In genomic region chr12:51005671-51006070, GRCh38 we compare ENCODE assay signal across 22 cellular contexts. TPM values are rescaled to one million over a fixed set of nuclear protein-coding genes. Genes with fewer than 3 reads are reported as not detected.
DNase-seq lines count a peak whose midpoint lies in the region; ATAC-seq and TF ChIP-seq lines count a peak whose summit lies in the region.
"Had no signal": no experiment of that assay in that cellular context is flagged by ENCODE, and none has a peak within 500 bp of the region (broad histone marks: within the 10 kb centered on the region; RNA-seq: fewer than 3 reads in every experiment).

No MANE protein-coding gene starts in this region.

- DNase-seq in CD4-positive, CD25-positive, alpha-beta regulatory T cell = no peak
- peak; percentile 37 for DNase-seq in HPDE6-E6E7 (ENCODE audit: extremely low spot score)
- peak; percentile 59 for DNase-seq in endodermal cell
- no peak for DNase-seq in NCI-H524 treated with DMSO at 0.1 percent for 48 hours (lab: John Stamatoyannopoulos, UW)
- DNase-seq in NCI-H446 (lab: John Stamatoyannopoulos, UW) = no peak
- no peak for DNase-seq in CD8-positive, alpha-beta T cell
- DNase-seq: activated CD8-positive, alpha-beta memory T cell treated with anti-CD3 and anti-CD28 coated beads for 24 hours; activated gamma-delta T cell; AML-193; brain microvascular endothelial cell; DMS79 treated with DMSO at 0.1 percent for 48 hours; dorsolateral prefrontal cortex; HCEC 1CT; NCI-H345; sigmoid colon; stimulated activated CD4-positive, alpha-beta T cell treated with anti-CD3 and anti-CD28 coated beads, Interleukin-4, amount 100 ng/mL, for 1 hour had no signal

- POLR2A ChIA-PET in CD8-positive, alpha-beta T cell (lab: Charles Lee) = interaction anchor here (1.2 kb wide), 1 partner anchor 20 kb away, joined by 3 read pairs; the partner anchor contains the start of gene SLC11A2

- peaks cover 30% of the 10 kb centered on the region for H3K36me3 Mint-ChIP-seq in CD4-positive, CD25-positive, alpha-beta regulatory T cell
- H3K36me3 Mint-ChIP-seq in endodermal cell (ENCODE audit: low read depth) = peaks cover 61% of the 10 kb centered on the region
- H3K36me3 Mint-ChIP-seq in nephron (ENCODE audit: low read depth) = peaks cover 58% of the 10 kb centered on the region
- H3K36me3 Mint-ChIP-seq in CD8-positive, alpha-beta T cell = peaks cover 63% of the 10 kb centered on the region

- no peak overlapping the region for H3K27ac ChIP-seq in CD4-positive, CD25-positive, alpha-beta regulatory T cell (ENCODE audit: insufficient read depth, low read length, poor library complexity, severe bottlenecking)
- H3K27ac ChIP-seq in endodermal cell (ENCODE audit: low read depth, low read length) = no peak overlapping the region
- no peak overlapping the region for H3K27ac ChIP-seq in CD8-positive, alpha-beta T cell (ENCODE audit: low read depth, low read length)
- H3K27ac ChIP-seq: brain microvascular endothelial cell, KMS-11, sigmoid colon had no signal

- H3K4me1 ChIP-seq in CD4-positive, CD25-positive, alpha-beta regulatory T cell (ENCODE audit: control insufficient read depth, insufficient read depth, low read length, poor library complexity, severe bottlenecking) = peaks cover 11% of the 10 kb centered on the region
- H3K4me1 ChIP-seq in endodermal cell (ENCODE audit: control insufficient read depth, insufficient read depth, low read length) = no peaks in the 10 kb centered on the region
- H3K4me1 ChIP-seq in CD8-positive, alpha-beta T cell (ENCODE audit: insufficient read depth, low read length) = peaks cover 18% of the 10 kb centered on the region
- H3K4me1 ChIP-seq: sigmoid colon had no signal

- H3K9ac ChIP-seq in endodermal cell (ENCODE audit: extremely low read depth, low read length, poor library complexity, severe bottlenecking) = no peak overlapping the region
- H3K9ac ChIP-seq: KMS-11 had no signal

- H3K4me3 ChIP-seq in CD4-positive, CD25-positive, alpha-beta regulatory T cell (ENCODE audit: low read depth, low read length) = no peak overlapping the region
- no peak overlapping the region for H3K4me3 ChIP-seq in endodermal cell (ENCODE audit: low read length)
- no peak overlapping the region for H3K4me3 ChIP-seq in CD8-positive, alpha-beta T cell (ENCODE audit: low read depth, low read length)
- H3K4me3 ChIP-seq: dorsolateral prefrontal cortex, sigmoid colon had no signal

- H3K27ac Mint-ChIP-seq in CD4-positive, CD25-positive, alpha-beta regulatory T cell = peak overlapping the region in 2 of 3 donors; percentile 0 to 65
- H3K27ac Mint-ChIP-seq in endodermal cell = peak overlapping the region; percentile 69
- peak overlapping the region in 2 of 3 experiments; percentile 26 to 90 for H3K27ac Mint-ChIP-seq in nephron
- H3K27ac Mint-ChIP-seq in CD8-positive, alpha-beta T cell = no peak overlapping the region

- ATAC-seq in CD4-positive, CD25-positive, alpha-beta regulatory T cell (ENCODE audit: low read depth in 2 of 2) = no peak
- no peak for ATAC-seq in CD8-positive, alpha-beta T cell
- ATAC-seq in HG03571 (IDR thresholded peaks at IDR 0.05; ENCODE audit: unreplicated experiment) = no peak

- no peaks in the 10 kb centered on the region for H3K27me3 ChIP-seq in CD4-positive, CD25-positive, alpha-beta regulatory T cell (ENCODE audit: control insufficient read depth, insufficient read depth, low read length)
- H3K27me3 ChIP-seq in endodermal cell (ENCODE audit: control insufficient read depth, insufficient read depth, low read length, poor library complexity, severe bottlenecking) = no peaks in the 10 kb centered on the region
- H3K27me3 ChIP-seq in CD8-positive, alpha-beta T cell (ENCODE audit: insufficient read depth, low read length) = no peaks in the 10 kb centered on the region
- H3K27me3 ChIP-seq: brain microvascular endothelial cell, dorsolateral prefrontal cortex, sigmoid colon had no signal

- H3K36me3 ChIP-seq in CD4-positive, CD25-positive, alpha-beta regulatory T cell (ENCODE audit: control insufficient read depth, insufficient read depth, low read length) = peaks cover 37% of the 10 kb centered on the region
- peaks cover 51% of the 10 kb centered on the region for H3K36me3 ChIP-seq in endodermal cell (ENCODE audit: control insufficient read depth, insufficient read depth, low read length)
- peaks cover 19% of the 10 kb centered on the region for H3K36me3 ChIP-seq in CD8-positive, alpha-beta T cell (ENCODE audit: insufficient read depth, low read length)

- no peak for TF ChIP-seq CTCF in endodermal cell (conservative IDR thresholded peaks at IDR 0.05)
- no peak for TF ChIP-seq CTCF in nephron (IDR thresholded peaks at IDR 0.05; ENCODE audit: unreplicated experiment in 3 of 3)
- TF ChIP-seq CTCF in CD8-positive, alpha-beta T cell (IDR thresholded peaks at IDR 0.05) = no peak

- H3K27me3 Mint-ChIP-seq in CD4-positive, CD25-positive, alpha-beta regulatory T cell = no peaks in the 10 kb centered on the region
- no peaks in the 10 kb centered on the region for H3K27me3 Mint-ChIP-seq in endodermal cell (ENCODE audit: insufficient read depth)
- no peaks in the 10 kb centered on the region for H3K27me3 Mint-ChIP-seq in nephron (ENCODE audit: low read depth)
- no peaks in the 10 kb centered on the region for H3K27me3 Mint-ChIP-seq in CD8-positive, alpha-beta T cell (ENCODE audit: low read depth)

- H3K4me1 Mint-ChIP-seq in CD4-positive, CD25-positive, alpha-beta regulatory T cell = peaks cover 8 to 27% (median 16%) of the 10 kb centered on the region in 4 donors
- peaks cover 5% of the 10 kb centered on the region for H3K4me1 Mint-ChIP-seq in endodermal cell
- peaks cover 10% of the 10 kb centered on the region for H3K4me1 Mint-ChIP-seq in nephron
- H3K4me1 Mint-ChIP-seq in CD8-positive, alpha-beta T cell (ENCODE audit: low read depth) = peaks cover 19% of the 10 kb centered on the region

- no peak overlapping the region for H3K4me3 Mint-ChIP-seq in CD4-positive, CD25-positive, alpha-beta regulatory T cell
- H3K4me3 Mint-ChIP-seq in endodermal cell (no peak overlapping the region), nephron (no peak overlapping the region)
- H3K4me3 Mint-ChIP-seq in CD8-positive, alpha-beta T cell = no peak overlapping the region
- H3K4me3 Mint-ChIP-seq: neural crest cell had no signal

- no peaks in the 10 kb centered on the region for H3K9me3 ChIP-seq in CD4-positive, CD25-positive, alpha-beta regulatory T cell (ENCODE audit: control insufficient read depth in 2 of 2, low read length in 2 of 2)
- no peaks in the 10 kb centered on the region for H3K9me3 ChIP-seq in endodermal cell (ENCODE audit: control insufficient read depth, low read length)
- H3K9me3 ChIP-seq in CD8-positive, alpha-beta T cell (ENCODE audit: low read length) = no peaks in the 10 kb centered on the region
- H3K9me3 ChIP-seq: sigmoid colon had no signal

- intact Hi-C loops in CD8-positive, alpha-beta T cell (cut with DNase I, micrococcal nuclease) = no loop called here

- WGBS in endodermal cell (ENCODE audit: insufficient coverage in 1 of 2, insufficient read length in 1 of 2), 2 experiments = 83 to 96% methylated on average over 2 to 3 of the region's 3 CpGs

- H3K9me3 Mint-ChIP-seq in CD4-positive, CD25-positive, alpha-beta regulatory T cell = no peaks in the 10 kb centered on the region
- H3K9me3 Mint-ChIP-seq in endodermal cell (no peaks in the 10 kb centered on the region), nephron (no peaks in the 10 kb centered on the region)
- H3K9me3 Mint-ChIP-seq in CD8-positive, alpha-beta T cell = no peaks in the 10 kb centered on the region
- H3K9me3 Mint-ChIP-seq: neural crest cell had no signal

- CTCF ChIA-PET in CD8-positive, alpha-beta T cell (lab: Charles Lee) = interaction anchor here (4.3 to 4.4 kb wide), 2 partner anchors 18 to 21 kb away, joined by 15 to 25 read pairs; partner anchors contain the start of gene SLC11A2

RNA-seq across cellular contexts. Expression of gene SLC11A2, which starts 20.5 kb away (rescaled TPM):
- total RNA-seq in CD4-positive, CD25-positive, alpha-beta regulatory T cell = 54.3 TPM
- 10 to 100 TPM in 3 of 4 donors, 1 to 10 TPM in 1; 7.2 to 18.0 (median 14.0) TPM for polyA plus RNA-seq in CD4-positive, CD25-positive, alpha-beta regulatory T cell
- 10 to 100 TPM; 74.3 to 99.1 TPM for total RNA-seq in endodermal cell
- polyA plus RNA-seq in endodermal cell (2013, experiment 1 of 2) = 49.2 TPM
- 46.2 TPM for polyA plus RNA-seq in endodermal cell (2013, experiment 2 of 2)
- 10 to 100 TPM; 35.1 to 43.1 TPM for total RNA-seq in CD8-positive, alpha-beta T cell

RNA-seq across cellular contexts. Expression of gene LETMD1, which starts 42.5 kb away (rescaled TPM):
- 55.9 TPM for total RNA-seq in CD4-positive, CD25-positive, alpha-beta regulatory T cell
- polyA plus RNA-seq in CD4-positive, CD25-positive, alpha-beta regulatory T cell = 10 to 100 TPM; 25.3 to 42.8 (median 35.9) TPM
- total RNA-seq in endodermal cell = 10 to 100 TPM; 34.8 to 40.2 TPM
- polyA plus RNA-seq in endodermal cell (2013, experiment 1 of 2) = 49.7 TPM
- polyA plus RNA-seq in endodermal cell (2013, experiment 2 of 2) = 43.7 TPM
- 10 to 100 TPM; 51.3 to 55.2 TPM for total RNA-seq in CD8-positive, alpha-beta T cell

RNA-seq across cellular contexts. Expression of gene HIGD1C, which starts 53.3 kb away (rescaled TPM):
- not detected for total RNA-seq in CD4-positive, CD25-positive, alpha-beta regulatory T cell
- polyA plus RNA-seq in CD4-positive, CD25-positive, alpha-beta regulatory T cell = not detected
- total RNA-seq in endodermal cell = not detected
- polyA plus RNA-seq in endodermal cell (2013, experiment 1 of 2) = not detected
- polyA plus RNA-seq in endodermal cell (2013, experiment 2 of 2) = not detected
- total RNA-seq in CD8-positive, alpha-beta T cell = not detected
- total RNA-seq: liver, neural crest cell, sigmoid colon, ureter had no signal
- polyA plus RNA-seq: liver, sigmoid colon had no signal

Comparison
In these comparisons a context has a peak if more than half of its experiments do, and no peak if none do; other contexts are left out.
1. DNase-seq: peak in HPDE6-E6E7 (single experiment) and endodermal cell (single experiment); none in CD4-positive, CD25-positive, alpha-beta regulatory T cell (0 of 3), NCI-H524 treated with DMSO at 0.1 percent for 48 hours (single experiment), NCI-H446 (0 of 2) and CD8-positive, alpha-beta T cell (0 of 7).